Comparison of ENCODE assay signal across 8 cellular contexts in genomic region chr11:35305670-35306382, GRCh38.
A peak's percentile ranks its signal among the peaks of the same experiment; 100 is the strongest.
DNase-seq lines count a peak whose midpoint lies in the region; ATAC-seq, FAIRE-seq and TF ChIP-seq lines count a peak whose summit lies in the region.

No MANE protein-coding gene starts in this region.

- H3K9me3 Mint-ChIP-seq in activated naive CD4-positive, alpha-beta T cell treated with anti-CD3 and anti-CD28 coated beads, Interleukin-2, amount 10 ng/mL, durations not matched to agents 7 days and 5 days = no peaks in the 10 kb centered on the region
- no peaks in the 10 kb centered on the region for H3K9me3 Mint-ChIP-seq in stimulated activated effector memory CD8-positive, alpha-beta T cell treated with anti-CD3 and anti-CD28 coated beads, Interleukin-12 subunit alpha, Interleukin-12 subunit beta, amount 100 ng/mL, for 72 hours

- peaks cover 27% of the 10 kb centered on the region for H3F3A ChIP-seq in GM23248 (ENCODE audit: insufficient read depth)

- H3K9ac ChIP-seq in GM23248 = peak overlapping the region; percentile 72; the same call in 1 of the 2 replicates

- intact Hi-C loops in left ventricle myocardium superior (cut with micrococcal nuclease) = no loop called here

- CTCF ChIA-PET in activated naive CD4-positive, alpha-beta T cell treated with anti-CD3 and anti-CD28 coated beads, Interleukin-2, amount 10 ng/mL, durations not matched to agents 7 days and 5 days (lab: Charles Lee) = interaction anchor here (0.7 to 4.2 kb wide), 52 partner anchors 10 to 720 kb away, joined by 3 to 29 read pairs (median 4); partner anchors contain the start of genes CD44 and PDHX

- no peak overlapping the region for H3K4me3 ChIP-seq in GM23248

- H3K36me3 ChIP-seq in GM23248 (ENCODE audit: low read depth) = no peaks in the 10 kb centered on the region

- no peaks in the 10 kb centered on the region; the same call in 1 of the 2 replicates for H3K9me2 ChIP-seq in GM23248 (ENCODE audit: insufficient read depth)

- FAIRE-seq in D721Med (lab: Jason Lieb, UNC) = no peak

- ATAC-seq in left ventricle myocardium superior (peak; percentile 47), HG03520 (IDR thresholded peaks at IDR 0.05; ENCODE audit: unreplicated experiment) (no peak), GM21360 (IDR thresholded peaks at IDR 0.05; ENCODE audit: unreplicated experiment) (no peak)
- ATAC-seq in stimulated activated effector memory CD8-positive, alpha-beta T cell treated with anti-CD3 and anti-CD28 coated beads, Interleukin-12 subunit alpha, Interleukin-12 subunit beta, amount 100 ng/mL, for 72 hours = peak; percentile 52

- H3K27me3 Mint-ChIP-seq in activated naive CD4-positive, alpha-beta T cell treated with anti-CD3 and anti-CD28 coated beads, Interleukin-2, amount 10 ng/mL, durations not matched to agents 7 days and 5 days = peaks cover 8% of the 10 kb centered on the region

- H3K27ac ChIP-seq in GM23248 = 0 out of 2 replicates have a peak overlapping the region, but pooled peaks have one; percentile 97

- DNase-seq in D721Med (ENCODE audit: insufficient read length, low spot score) (no peak), GM23248 (peak; percentile 50), NCI-H748 treated with DMSO at 0.1 percent for 48 hours (lab: John Stamatoyannopoulos, UW) (peak; percentile 3), left ventricle myocardium superior (no peak)
- peak; percentile 56 for DNase-seq in activated naive CD4-positive, alpha-beta T cell treated with anti-CD3 and anti-CD28 coated beads, Interleukin-2, amount 10 ng/mL, durations not matched to agents 7 days and 5 days
- no peak for DNase-seq in stimulated activated effector memory CD8-positive, alpha-beta T cell treated with anti-CD3 and anti-CD28 coated beads, Interleukin-12 subunit alpha, Interleukin-12 subunit beta, amount 100 ng/mL, for 72 hours (ENCODE audit: low spot score in 2 of 2)

- no peak overlapping the region for H3K4me2 ChIP-seq in GM23248 (ENCODE audit: unreplicated experiment)

- in situ Hi-C loops in GM23248 (cut with MboI) = no loop called here

- H3K79me2 ChIP-seq in GM23248 (ENCODE audit: insufficient read depth) = no peaks in the 10 kb centered on the region

- H3K27ac Mint-ChIP-seq in activated naive CD4-positive, alpha-beta T cell treated with anti-CD3 and anti-CD28 coated beads, Interleukin-2, amount 10 ng/mL, durations not matched to agents 7 days and 5 days = no peak overlapping the region
- H3K27ac Mint-ChIP-seq in stimulated activated effector memory CD8-positive, alpha-beta T cell treated with anti-CD3 and anti-CD28 coated beads, Interleukin-12 subunit alpha, Interleukin-12 subunit beta, amount 100 ng/mL, for 72 hours = peak overlapping the region; percentile 67

- no peaks in the 10 kb centered on the region for H4K20me1 ChIP-seq in GM23248 (ENCODE audit: insufficient read depth)

- H2AFZ ChIP-seq in GM23248 = no peak overlapping the region

- no peaks in the 10 kb centered on the region for H3K27me3 ChIP-seq in GM23248 (replicated peaks; ENCODE audit: insufficient read depth)

- 82 to 85% methylated on average over 14 of the region's 14 CpGs for WGBS in GM23248 (ENCODE audit: low coverage in 1 of 2, low lambda C conversion rate in 2 of 2, missing lambda C conversion rate in 2 of 2), 2 experiments

- H3K9me3 ChIP-seq in GM23248 (ENCODE audit: low read depth) = no peaks in the 10 kb centered on the region

- peaks cover 30% of the 10 kb centered on the region for H3K4me1 ChIP-seq in GM23248 (ENCODE audit: insufficient read depth)

- peaks cover 15% of the 10 kb centered on the region for H3K4me1 Mint-ChIP-seq in activated naive CD4-positive, alpha-beta T cell treated with anti-CD3 and anti-CD28 coated beads, Interleukin-2, amount 10 ng/mL, durations not matched to agents 7 days and 5 days
- peaks cover 19% of the 10 kb centered on the region for H3K4me1 Mint-ChIP-seq in stimulated activated effector memory CD8-positive, alpha-beta T cell treated with anti-CD3 and anti-CD28 coated beads, Interleukin-12 subunit alpha, Interleukin-12 subunit beta, amount 100 ng/mL, for 72 hours

- no peak overlapping the region for H3K4me3 Mint-ChIP-seq in activated naive CD4-positive, alpha-beta T cell treated with anti-CD3 and anti-CD28 coated beads, Interleukin-2, amount 10 ng/mL, durations not matched to agents 7 days and 5 days
- no peak overlapping the region for H3K4me3 Mint-ChIP-seq in stimulated activated effector memory CD8-positive, alpha-beta T cell treated with anti-CD3 and anti-CD28 coated beads, Interleukin-12 subunit alpha, Interleukin-12 subunit beta, amount 100 ng/mL, for 72 hours

- peaks cover 2% of the 10 kb centered on the region for H3K36me3 Mint-ChIP-seq in activated naive CD4-positive, alpha-beta T cell treated with anti-CD3 and anti-CD28 coated beads, Interleukin-2, amount 10 ng/mL, durations not matched to agents 7 days and 5 days
- no peaks in the 10 kb centered on the region for H3K36me3 Mint-ChIP-seq in stimulated activated effector memory CD8-positive, alpha-beta T cell treated with anti-CD3 and anti-CD28 coated beads, Interleukin-12 subunit alpha, Interleukin-12 subunit beta, amount 100 ng/mL, for 72 hours

- TF ChIP-seq CTCF in D721Med (IDR thresholded peaks at IDR 0.05; ENCODE audit: insufficient read depth, missing control alignments) = peak; percentile 49

Comparison
In these comparisons a context has a peak if more than half of its experiments do, and no peak if none do; other contexts are left out.
1. DNase-seq: peak in GM23248 (single experiment), NCI-H748 treated with DMSO at 0.1 percent for 48 hours (single experiment) and activated naive CD4-positive, alpha-beta T cell treated with anti-CD3 and anti-CD28 coated beads, Interleukin-2, amount 10 ng/mL, durations not matched to agents 7 days and 5 days (single experiment); none in D721Med (single experiment), left ventricle myocardium superior (single experiment) and stimulated activated effector memory CD8-positive, alpha-beta T cell treated with anti-CD3 and anti-CD28 coated beads, Interleukin-12 subunit alpha, Interleukin-12 subunit beta, amount 100 ng/mL, for 72 hours (0 of 2).
2. ATAC-seq: peak in left ventricle myocardium superior (single experiment) and stimulated activated effector memory CD8-positive, alpha-beta T cell treated with anti-CD3 and anti-CD28 coated beads, Interleukin-12 subunit alpha, Interleukin-12 subunit beta, amount 100 ng/mL, for 72 hours (single experiment); none in HG03520 (single experiment) and GM21360 (single experiment).